1 cellular context compared by ENCODE assay signal in genomic region chr9:133558191-133559126, GRCh38.
TF ChIP-seq lines count a peak whose summit lies in the region.

No MANE protein-coding gene starts in this region.

TF ChIP-seq in HEK293, 187 proteins besides CTCF, POLR2A, EP300 and RAD21 (continued from another document):
- TF ChIP-seq ZNF280C (tag by site-specific recombination; IDR thresholded peaks at IDR 0.05) (no peak), REPIN1 (tag by site-specific recombination; IDR thresholded peaks at IDR 0.05; ENCODE audit: low read depth) (no peak), ZFP69B (tag by site-specific recombination; IDR thresholded peaks at IDR 0.05) (peak; percentile 24; the same call in 1 of the 2 replicates), ZNF169 (tag by site-specific recombination; IDR thresholded peaks at IDR 0.05) (no peak), PATZ1 (tag by site-specific recombination; IDR thresholded peaks at IDR 0.05) (0 out of 2 replicates have a peak, but pooled peaks have one; percentile 53)
- TF ChIP-seq, protein P1, sequence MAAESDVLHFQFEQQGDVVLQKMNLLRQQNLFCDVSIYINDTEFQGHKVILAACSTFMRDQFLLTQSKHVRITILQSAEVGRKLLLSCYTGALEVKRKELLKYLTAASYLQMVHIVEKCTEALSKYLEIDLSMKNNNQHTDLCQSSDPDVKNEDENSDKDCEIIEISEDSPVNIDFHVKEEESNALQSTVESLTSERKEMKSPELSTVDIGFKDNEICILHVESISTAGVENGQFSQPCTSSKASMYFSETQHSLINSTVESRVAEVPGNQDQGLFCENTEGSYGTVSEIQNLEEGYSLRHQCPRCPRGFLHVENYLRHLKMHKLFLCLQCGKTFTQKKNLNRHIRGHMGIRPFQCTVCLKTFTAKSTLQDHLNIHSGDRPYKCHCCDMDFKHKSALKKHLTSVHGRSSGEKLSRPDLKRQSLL (tag by site-specific recombination; IDR thresholded peaks at IDR 0.05), result no peak
TF ChIP-seq in HEK293: peak in this region for 15.
